16 cellular contexts compared by ENCODE assay signal in genomic region chr21:34859976-34860653, GRCh38.
DNase-seq lines count a peak whose midpoint lies in the region.
"Had no signal": no experiment of that assay in that cellular context is flagged by ENCODE, and none has a peak within 500 bp of the region (broad histone marks: within the 10 kb centered on the region; RNA-seq: fewer than 3 reads in every experiment).

No MANE protein-coding gene starts in this region.

- peak overlapping the region; percentile 30 for H3K27ac ChIP-seq in ACC112 (ENCODE audit: low read depth, low read length)
- peak overlapping the region; percentile 29 for H3K27ac ChIP-seq in Karpas-422 (ENCODE audit: low read length)
- no peak overlapping the region for H3K27ac ChIP-seq in mesenchymal stem cell (ENCODE audit: low read length, poor library complexity, severe bottlenecking)
- H3K27ac ChIP-seq: C4-2B had no signal

- no peak overlapping the region for H3K18ac ChIP-seq in mesenchymal stem cell (ENCODE audit: low read depth in 1 of 2, low read length in 2 of 2)

- H2BK15ac ChIP-seq in mesenchymal stem cell (ENCODE audit: low read depth, poor library complexity, severe bottlenecking): no peak overlapping the region

- DNase-seq in activated T-cell treated with anti-CD3 and anti-CD28 coated beads, Interleukin-2, amount 50 U/mL, for 24 hours: no peak
- no peak for DNase-seq in activated T-cell treated with anti-CD3 and anti-CD28 coated beads, Interleukin-2, amount 50 U/mL, for 1 hour
- DNase-seq in Karpas-422: peak; percentile 50
- no peak for DNase-seq in mesenchymal stem cell
- no peak for DNase-seq in NCI-H1417 (lab: John Stamatoyannopoulos, UW)
- no peak for DNase-seq in stimulated activated CD4-positive, alpha-beta T cell treated with anti-CD3 and anti-CD28 coated beads, Interleukin-2, amount 100 ng/mL, for 24 hours
- DNase-seq: DMS 273 treated with DMSO at 0.1 percent for 48 hours, GF-D8, GOT3, MV-4-11, NCI-H1417 treated with DMSO at 0.1 percent for 48 hours, NCI-H1930, NCI-H526 treated with DMSO at 0.1 percent for 48 hours, SHP77 had no signal

- no peak overlapping the region for H2BK12ac ChIP-seq in mesenchymal stem cell (ENCODE audit: low read length in 2 of 2)

- H3K27ac Mint-ChIP-seq in activated T-cell treated with anti-CD3 and anti-CD28 coated beads, Interleukin-2, amount 50 U/mL, for 24 hours: peak overlapping the region; percentile 56

- H3K9ac ChIP-seq in Karpas-422 (ENCODE audit: low read length) (no peak overlapping the region), mesenchymal stem cell (ENCODE audit: low read length) (peak overlapping the region; percentile 52)

- H3K27me3 ChIP-seq in ACC112 (ENCODE audit: insufficient read depth, low read length) (no peaks in the 10 kb centered on the region), Karpas-422 (ENCODE audit: low read length) (no peaks in the 10 kb centered on the region), mesenchymal stem cell (ENCODE audit: control insufficient read depth in 1 of 2, insufficient read depth in 1 of 2, low read length in 2 of 2) (no peaks in the 10 kb centered on the region)

- H3K4me1 Mint-ChIP-seq in activated T-cell treated with anti-CD3 and anti-CD28 coated beads, Interleukin-2, amount 50 U/mL, for 24 hours (ENCODE audit: low read depth): peaks cover 42% of the 10 kb centered on the region

- H3K14ac ChIP-seq in mesenchymal stem cell (ENCODE audit: low read length in 2 of 2): no peak overlapping the region

- peaks cover 34% of the 10 kb centered on the region for H3K79me1 ChIP-seq in mesenchymal stem cell (replicated peaks; ENCODE audit: low read length, poor library complexity, severe bottlenecking)

- H3K36me3 ChIP-seq in ACC112 (ENCODE audit: insufficient read depth, low read length) (peaks cover 64% of the 10 kb centered on the region), Karpas-422 (ENCODE audit: insufficient read depth, low read length) (peaks cover 4% of the 10 kb centered on the region; the same call in 1 of the 2 replicates), mesenchymal stem cell (ENCODE audit: control insufficient read depth in 1 of 2, insufficient read depth in 2 of 2, low read depth in 1 of 2, low read length in 2 of 2) (peaks cover 28 to 98% of the 10 kb centered on the region in 2 experiments)

- H4K91ac ChIP-seq in mesenchymal stem cell (ENCODE audit: low read length): no peak overlapping the region

- WGBS in mesenchymal stem cell: 71% methylated on average over 1 of the region's 5 CpGs

- peaks cover 98% of the 10 kb centered on the region for H3K36me3 Mint-ChIP-seq in activated T-cell treated with anti-CD3 and anti-CD28 coated beads, Interleukin-2, amount 50 U/mL, for 24 hours (ENCODE audit: low read depth)

- no peaks in the 10 kb centered on the region for H4K20me1 ChIP-seq in Karpas-422 (ENCODE audit: insufficient read depth, low read depth, low read length)

- no peak overlapping the region for H3K4me3 Mint-ChIP-seq in activated T-cell treated with anti-CD3 and anti-CD28 coated beads, Interleukin-2, amount 50 U/mL, for 24 hours

- no peak overlapping the region for H2AFZ ChIP-seq in ACC112 (ENCODE audit: low read length, unreplicated experiment)
- H2AFZ ChIP-seq in Karpas-422 (ENCODE audit: low read length): no peak overlapping the region
- no peak overlapping the region for H2AFZ ChIP-seq in mesenchymal stem cell (ENCODE audit: low read depth, low read length)

- no peak overlapping the region for H2AK5ac ChIP-seq in mesenchymal stem cell (ENCODE audit: low read length, severe bottlenecking)

- no peak overlapping the region for H2BK5ac ChIP-seq in mesenchymal stem cell (ENCODE audit: low read depth, low read length, poor library complexity, severe bottlenecking)

- H3K4me1 ChIP-seq in ACC112 (ENCODE audit: control insufficient read depth, insufficient read depth, low read length, unreplicated experiment) (peaks cover 28% of the 10 kb centered on the region), Karpas-422 (ENCODE audit: low read length) (peaks cover 30% of the 10 kb centered on the region), mesenchymal stem cell (ENCODE audit: control insufficient read depth, insufficient read depth, low read depth, low read length) (peaks cover 6% of the 10 kb centered on the region)

- H4K8ac ChIP-seq in mesenchymal stem cell (ENCODE audit: low read length): no peak overlapping the region

- H3K23ac ChIP-seq in mesenchymal stem cell (ENCODE audit: low read length in 2 of 2): no peak overlapping the region

- H3K9me3 ChIP-seq in Karpas-422 (ENCODE audit: low read length): no peaks in the 10 kb centered on the region
- H3K9me3 ChIP-seq in mesenchymal stem cell (ENCODE audit: control insufficient read depth, low read length): no peaks in the 10 kb centered on the region

- no peaks in the 10 kb centered on the region for H3K27me3 Mint-ChIP-seq in activated T-cell treated with anti-CD3 and anti-CD28 coated beads, Interleukin-2, amount 50 U/mL, for 24 hours

- H3K9me2 ChIP-seq in Karpas-422 (replicated peaks; ENCODE audit: insufficient read depth, low read length): no peaks in the 10 kb centered on the region

- no peak overlapping the region for H2BK120ac ChIP-seq in mesenchymal stem cell (ENCODE audit: low read depth, low read length)

- no peak overlapping the region for H3K4ac ChIP-seq in mesenchymal stem cell (ENCODE audit: low read depth in 1 of 2, low read length in 2 of 2)

- no peak overlapping the region for H3K4me2 ChIP-seq in Karpas-422 (ENCODE audit: low read depth, low read length, poor library complexity, severe bottlenecking)
- H3K4me2 ChIP-seq in mesenchymal stem cell (ENCODE audit: low read length, poor library complexity, severe bottlenecking): no peak overlapping the region

- H3K79me2 ChIP-seq in ACC112 (ENCODE audit: control insufficient read depth, insufficient read depth, low read length, unreplicated experiment) (peaks cover 62% of the 10 kb centered on the region), Karpas-422 (ENCODE audit: low read length) (peaks cover 4% of the 10 kb centered on the region; the same call in 1 of the 2 replicates)

- H3K4me3 ChIP-seq in ACC112 (ENCODE audit: low read depth, low read length): no peak overlapping the region
- H3K4me3 ChIP-seq in Karpas-422 (ENCODE audit: low read length): no peak overlapping the region
- no peak overlapping the region for H3K4me3 ChIP-seq in mesenchymal stem cell (ENCODE audit: insufficient read depth in 1 of 2, low read depth in 1 of 2, low read length in 2 of 2)

- no peaks in the 10 kb centered on the region for H3K9me3 Mint-ChIP-seq in activated T-cell treated with anti-CD3 and anti-CD28 coated beads, Interleukin-2, amount 50 U/mL, for 24 hours
